Comparison of ENCODE assay signal across 11 cellular contexts in the genomic region with DNA sequence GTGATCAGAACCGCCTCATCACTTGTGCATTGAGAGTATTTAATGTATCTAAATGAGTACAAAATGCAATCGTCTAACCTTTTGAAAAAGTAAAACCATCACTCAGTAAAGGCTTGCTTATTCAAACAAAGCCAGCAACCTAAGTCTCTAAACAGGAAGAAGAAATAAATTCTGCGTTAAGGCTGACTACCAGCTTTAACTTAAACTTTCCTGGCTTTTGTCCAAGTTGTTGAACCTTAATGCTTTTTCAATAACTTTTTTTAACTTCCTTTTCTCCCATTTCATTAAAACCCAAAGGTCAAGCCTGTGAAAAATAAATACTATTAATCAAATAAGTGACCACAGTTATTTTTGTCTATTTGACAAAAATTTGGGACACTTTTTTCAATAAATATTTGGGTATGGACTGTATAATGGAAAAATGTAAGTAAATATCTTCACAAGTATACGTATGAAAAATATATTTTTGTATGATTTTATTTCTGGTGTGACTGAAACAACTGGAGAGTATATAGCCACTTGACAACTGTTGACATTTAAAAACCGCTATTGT. TPM values are rescaled to one million over a fixed set of nuclear protein-coding genes. Genes with fewer than 3 reads are reported as not detected.
DNase-seq lines count a peak whose midpoint lies in the region; ATAC-seq and TF ChIP-seq lines count a peak whose summit lies in the region.
"Had no signal": no experiment of that assay in that cellular context is flagged by ENCODE, and none has a peak within 500 bp of the region (broad histone marks: within the 10 kb centered on the region; RNA-seq: fewer than 3 reads in every experiment).

No MANE protein-coding gene starts in this region.

- no peak overlapping the region for H3K27ac Mint-ChIP-seq in activated T-helper 1 cell treated with anti-CD3 and anti-CD28 coated beads, Interleukin-12 subunit alpha, Interleukin-12 subunit beta, Interleukin-2, Interleukin-4 antibody, amounts not matched to agents 30 ng/mL and 10 ng/mL and 1 ng/mL, durations not matched to agents 14 hours and 24 hours and 36 hours

- H3K9me3 ChIP-seq in left ventricle myocardium inferior (replicated peaks) (no peaks in the 10 kb centered on the region), lower lobe of right lung (no peaks in the 10 kb centered on the region), upper lobe of left lung (no peaks in the 10 kb centered on the region), ovary (no peaks in the 10 kb centered on the region)
- H3K9me3 ChIP-seq: Peyer's patch had no signal

- H3K27ac ChIP-seq in left ventricle myocardium inferior (replicated peaks) (peak overlapping the region; percentile 99), lower lobe of right lung (peak overlapping the region; percentile 98), upper lobe of left lung (peak overlapping the region; percentile 97 to 100 (median 98)), ovary (no peak overlapping the region)

- no peak for TF ChIP-seq POLR2A in upper lobe of left lung (IDR thresholded peaks at IDR 0.05)
- TF ChIP-seq POLR2A in ovary (IDR thresholded peaks at IDR 0.05) = no peak

- no peak for DNase-seq in left ventricle myocardium inferior
- no peak for DNase-seq in left cardiac atrium
- DNase-seq in activated T-helper 1 cell treated with anti-CD3 and anti-CD28 coated beads, Interleukin-12 subunit alpha, Interleukin-12 subunit beta, Interleukin-2, Interleukin-4 antibody, amounts not matched to agents 30 ng/mL and 10 ng/mL and 1 ng/mL, durations not matched to agents 14 hours and 24 hours and 36 hours (ENCODE audit: low spot score) = no peak
- no peak for DNase-seq in lower lobe of right lung
- DNase-seq in upper lobe of left lung = no peak
- DNase-seq in ovary = no peak
- DNase-seq in activated gamma-delta T cell treated with Interleukin-2 at 50 U/mL for 16 hours = no peak
- DNase-seq: islet precursor cell, NCI-H1092, Peyer's patch had no signal

- H3K4me3 ChIP-seq in left ventricle myocardium inferior = peak overlapping the region; percentile 91
- peak overlapping the region; percentile 97 for H3K4me3 ChIP-seq in lower lobe of right lung
- peak overlapping the region in 1 of 4 donors; percentile 98 for H3K4me3 ChIP-seq in upper lobe of left lung
- no peak overlapping the region for H3K4me3 ChIP-seq in ovary

- H3K4me3 Mint-ChIP-seq in activated T-helper 1 cell treated with anti-CD3 and anti-CD28 coated beads, Interleukin-12 subunit alpha, Interleukin-12 subunit beta, Interleukin-2, Interleukin-4 antibody, amounts not matched to agents 30 ng/mL and 10 ng/mL and 1 ng/mL, durations not matched to agents 14 hours and 24 hours and 36 hours = peak overlapping the region; percentile 92

- peaks cover 24% of the 10 kb centered on the region for H3K4me1 Mint-ChIP-seq in activated T-helper 1 cell treated with anti-CD3 and anti-CD28 coated beads, Interleukin-12 subunit alpha, Interleukin-12 subunit beta, Interleukin-2, Interleukin-4 antibody, amounts not matched to agents 30 ng/mL and 10 ng/mL and 1 ng/mL, durations not matched to agents 14 hours and 24 hours and 36 hours (ENCODE audit: low read depth)

- H3K9me3 Mint-ChIP-seq in activated T-helper 1 cell treated with anti-CD3 and anti-CD28 coated beads, Interleukin-12 subunit alpha, Interleukin-12 subunit beta, Interleukin-2, Interleukin-4 antibody, amounts not matched to agents 30 ng/mL and 10 ng/mL and 1 ng/mL, durations not matched to agents 14 hours and 24 hours and 36 hours = no peaks in the 10 kb centered on the region

- peaks cover 4% of the 10 kb centered on the region for H3K36me3 ChIP-seq in left ventricle myocardium inferior
- H3K36me3 ChIP-seq in lower lobe of right lung = no peaks in the 10 kb centered on the region
- H3K36me3 ChIP-seq in upper lobe of left lung = no peaks in the 10 kb centered on the region
- no peaks in the 10 kb centered on the region for H3K36me3 ChIP-seq in ovary
- H3K36me3 ChIP-seq: Peyer's patch had no signal

- WGBS in upper lobe of left lung, 2 donors = 40 to 41% methylated on average over 5 of the region's 5 CpGs
- WGBS in ovary, 3 donors = 62 to 68% (median 63%) methylated on average over 5 of the region's 5 CpGs

- TF ChIP-seq CTCF in left ventricle myocardium inferior (IDR thresholded peaks at IDR 0.05; ENCODE audit: borderline replicate concordance) (no peak), lower lobe of right lung (IDR thresholded peaks at IDR 0.05) (no peak), upper lobe of left lung (IDR thresholded peaks at IDR 0.05) (no peak), ovary (IDR thresholded peaks at IDR 0.05) (no peak)

- intact Hi-C loops in left ventricle myocardium inferior (cut with micrococcal nuclease) (no loop called here), left cardiac atrium (cut with DNase I) (loop anchor here in 1 of 2 donors (10.0 kb wide), 1 partner anchor 133 kb away; no protein-coding TSS in a partner anchor), lower lobe of right lung (cut with DNase I) (no loop called here), ovary (cut with DNase I) (loop anchor here in 1 of 4 donors (10.0 kb wide), 1 partner anchor 677 kb away; a partner anchor contains a TSS)
- intact Hi-C loops in activated T-helper 1 cell treated with anti-CD3 and anti-CD28 coated beads, Interleukin-12 subunit alpha, Interleukin-12 subunit beta, Interleukin-2, Interleukin-4 antibody, amounts not matched to agents 30 ng/mL and 10 ng/mL and 1 ng/mL, durations not matched to agents 14 hours and 24 hours and 36 hours (cut with micrococcal nuclease) = loop anchor here (5.0 kb wide), 7 partner anchors 129 to 841 kb away; a partner anchor contains a TSS

- H3K4me1 ChIP-seq in left ventricle myocardium inferior (peaks cover 80% of the 10 kb centered on the region), lower lobe of right lung (peaks cover 35% of the 10 kb centered on the region), upper lobe of left lung (peaks cover 26 to 54% (median 38%) of the 10 kb centered on the region in 4 donors), ovary (ENCODE audit: insufficient read depth) (no peaks in the 10 kb centered on the region)

- H3K27me3 ChIP-seq in left ventricle myocardium inferior (ENCODE audit: low read depth) (no peaks in the 10 kb centered on the region), lower lobe of right lung (ENCODE audit: low read depth) (no peaks in the 10 kb centered on the region), upper lobe of left lung (no peaks in the 10 kb centered on the region), ovary (no peaks in the 10 kb centered on the region)
- H3K27me3 ChIP-seq: Peyer's patch had no signal

- no peaks in the 10 kb centered on the region for H3K27me3 Mint-ChIP-seq in activated T-helper 1 cell treated with anti-CD3 and anti-CD28 coated beads, Interleukin-12 subunit alpha, Interleukin-12 subunit beta, Interleukin-2, Interleukin-4 antibody, amounts not matched to agents 30 ng/mL and 10 ng/mL and 1 ng/mL, durations not matched to agents 14 hours and 24 hours and 36 hours (ENCODE audit: insufficient read depth)

- no peak for TF ChIP-seq EP300 in upper lobe of left lung (IDR thresholded peaks at IDR 0.05)
- TF ChIP-seq EP300 in ovary (IDR thresholded peaks at IDR 0.05) = no peak

- H3K36me3 Mint-ChIP-seq in activated T-helper 1 cell treated with anti-CD3 and anti-CD28 coated beads, Interleukin-12 subunit alpha, Interleukin-12 subunit beta, Interleukin-2, Interleukin-4 antibody, amounts not matched to agents 30 ng/mL and 10 ng/mL and 1 ng/mL, durations not matched to agents 14 hours and 24 hours and 36 hours (ENCODE audit: low read depth) = no peaks in the 10 kb centered on the region

- ATAC-seq in left cardiac atrium (no peak), lower lobe of right lung (no peak), upper lobe of left lung (ENCODE audit: low FRiP score in 2 of 2) (no peak), GM19467 (IDR thresholded peaks at IDR 0.05; ENCODE audit: unreplicated experiment) (no peak)

RNA-seq across cellular contexts. Expression of a gene that starts 2.7 kb away (rescaled TPM):
- 217 TPM for total RNA-seq in left ventricle myocardium inferior
- 100 to 1,000 TPM in 1 of 2 donors, 10 to 100 TPM in 1; 92.9 to 138 TPM for total RNA-seq in left cardiac atrium
- total RNA-seq in activated T-helper 1 cell treated with anti-CD3 and anti-CD28 coated beads, Interleukin-12 subunit alpha, Interleukin-12 subunit beta, Interleukin-2, Interleukin-4 antibody, amounts not matched to agents 30 ng/mL and 10 ng/mL and 1 ng/mL, durations not matched to agents 14 hours and 24 hours and 36 hours = 8.2 and 8.7 TPM in 2 replicates
- 93.9 TPM for total RNA-seq in lower lobe of right lung
- 100 to 1,000 TPM in 3 of 6 donors, 10 to 100 TPM in 3; 63.5 to 181 (median 104) TPM for total RNA-seq in upper lobe of left lung
- 100 to 1,000 TPM in 2 of 7 donors, 10 to 100 TPM in 5; 45.7 to 135 (median 79.1) TPM for total RNA-seq in ovary
- 10 to 100 TPM; 17.7 to 22.5 TPM for polyA plus RNA-seq in ovary

RNA-seq across cellular contexts. Expression of a gene that starts 59.4 kb away (rescaled TPM):
- total RNA-seq in left ventricle myocardium inferior (10.7 TPM), left cardiac atrium (10 to 100 TPM; 13.2 to 14.3 TPM), lower lobe of right lung (29.0 TPM), upper lobe of left lung (10 to 100 TPM; 23.9 to 65.0 (median 41.2) TPM), ovary (10 to 100 TPM; 17.8 to 35.5 (median 27.2) TPM)
- total RNA-seq in activated T-helper 1 cell treated with anti-CD3 and anti-CD28 coated beads, Interleukin-12 subunit alpha, Interleukin-12 subunit beta, Interleukin-2, Interleukin-4 antibody, amounts not matched to agents 30 ng/mL and 10 ng/mL and 1 ng/mL, durations not matched to agents 14 hours and 24 hours and 36 hours = 54.2 and 57.4 TPM in 2 replicates
- 10 to 100 TPM; 11.3 to 21.9 TPM for polyA plus RNA-seq in ovary

Comparison
In these comparisons a context has a peak if more than half of its experiments do, and no peak if none do; other contexts are left out.
1. H3K27ac ChIP-seq: peak in left ventricle myocardium inferior (single experiment), lower lobe of right lung (single experiment) and upper lobe of left lung (4 of 4); none in ovary (0 of 2).